In genomic region chr2:74374509-74375205, GRCh38 we compare ENCODE assay signal across 9 cellular contexts. TPM values are rescaled to one million over a fixed set of nuclear protein-coding genes. Genes with fewer than 3 reads are reported as not detected.
DNase-seq lines count a peak whose midpoint lies in the region; ATAC-seq and TF ChIP-seq lines count a peak whose summit lies in the region.
"Had no signal": no experiment of that assay in that cellular context is flagged by ENCODE, and none has a peak within 500 bp of the region (broad histone marks: within the 10 kb centered on the region; RNA-seq: fewer than 3 reads in every experiment).

No MANE protein-coding gene starts in this region.

- POLR2A ChIA-PET in AG04449 (lab: Yijun Ruan, JAX) = interaction anchor here (0.9 kb wide), 1 partner anchor 17 kb away, joined by 3 read pairs; no protein-coding TSS in a partner anchor

- ATAC-seq in HG03039 (IDR thresholded peaks at IDR 0.05; ENCODE audit: unreplicated experiment) = no peak

- TF ChIP-seq CTCF in AG04449 (IDR thresholded peaks at IDR 0.05; ENCODE audit: insufficient read depth, low read length, missing control alignments) = no peak
- no peak for TF ChIP-seq CTCF in choroid plexus epithelial cell (conservative IDR thresholded peaks at IDR 0.05; ENCODE audit: low read depth, low read length)
- TF ChIP-seq CTCF in thyroid gland (IDR thresholded peaks at IDR 0.05) = no peak

- H3K36me3 ChIP-seq in thyroid gland = peaks cover 23 to 28% of the 10 kb centered on the region in 2 donors

- no peaks in the 10 kb centered on the region for H3K27me3 ChIP-seq in thyroid gland

- H3K9me3 ChIP-seq in thyroid gland = no peaks in the 10 kb centered on the region

- H3K4me3 ChIP-seq in AG04449 (ENCODE audit: low read depth, low read length) (peak overlapping the region; percentile 23; the same call in 1 of the 2 replicates), choroid plexus epithelial cell (ENCODE audit: low read depth, low read length) (peak overlapping the region; percentile 39), thyroid gland (replicated peaks in 1 of 3) (no peak overlapping the region)
- H3K4me3 ChIP-seq: SK-N-MC had no signal

- H3K4me1 ChIP-seq in thyroid gland = peaks cover 1 to 20% of the 10 kb centered on the region in 2 donors

- no peak for TF ChIP-seq POLR2A in thyroid gland (IDR thresholded peaks at IDR 0.05)

- 33 to 54% methylated on average over 13 to 18 of the region's 19 CpGs for WGBS in thyroid gland, 2 donors

- H3K27ac ChIP-seq in thyroid gland = no peak overlapping the region
- H3K27ac ChIP-seq: SK-N-MC had no signal

- intact Hi-C loops in thyroid gland (cut with DNase I) = no loop called here

- CTCF ChIA-PET in AG04449 (lab: Yijun Ruan, JAX) = interaction anchor here (1.1 to 6.7 kb wide), 3 partner anchors 8 to 40 kb away, joined by 3 to 51 read pairs (median 27); no protein-coding TSS in a partner anchor

- no peak for DNase-seq in AG04449 (ENCODE audit: low read depth, low spot score)
- DNase-seq in NCI-H187 treated with DMSO at 0.1 percent for 48 hours (lab: John Stamatoyannopoulos, UW) = peak; percentile 40
- peak; percentile 73 for DNase-seq in choroid plexus epithelial cell (ENCODE audit: low read depth)
- peak; percentile 73 for DNase-seq in kidney tubule cell (ENCODE audit: low spot score)
- DNase-seq in thyroid gland = peak; percentile 71 to 82
- DNase-seq in activated CD4-positive, CD25-positive, alpha-beta regulatory T cell (lab: John Stamatoyannopoulos, UW) = no peak
- no peak for DNase-seq in NK-92 treated with Interleukin-12 subunit alpha and Interleukin-12 subunit beta, amount 100 ng/mL, for 24 hours (lab: John Stamatoyannopoulos, UW)

RNA-seq across cellular contexts. Expression of gene DCTN1, which starts 5.5 kb away (rescaled TPM):
- total RNA-seq in thyroid gland = 100 to 1,000 TPM in 3 of 4 donors, 10 to 100 TPM in 1; 82.6 to 124 (median 108) TPM

RNA-seq across cellular contexts. Expression of gene SLC4A5, which starts 31.4 kb away (rescaled TPM):
- total RNA-seq in thyroid gland = 10 to 100 TPM; 18.3 to 94.5 (median 59.8) TPM

RNA-seq across cellular contexts. Expression of gene C2orf81, which starts 46.8 kb away (rescaled TPM):
- 1 to 10 TPM; 2.3 to 3.4 (median 3.1) TPM for total RNA-seq in thyroid gland

RNA-seq across cellular contexts. Expression of gene WDR54, which starts 46.9 kb away (rescaled TPM):
- total RNA-seq in thyroid gland = 10 to 100 TPM in 3 of 4 donors, 1 to 10 TPM in 1; 6.5 to 19.3 (median 13.6) TPM

Comparison
In these comparisons a context has a peak if more than half of its experiments do, and no peak if none do; other contexts are left out.
1. DNase-seq: peak in NCI-H187 treated with DMSO at 0.1 percent for 48 hours (single experiment), choroid plexus epithelial cell (single experiment), kidney tubule cell (single experiment) and thyroid gland (2 of 2); none in AG04449 (single experiment), activated CD4-positive, CD25-positive, alpha-beta regulatory T cell (0 of 4) and NK-92 treated with Interleukin-12 subunit alpha and Interleukin-12 subunit beta, amount 100 ng/mL, for 24 hours (single experiment).
2. H3K4me3 ChIP-seq: peak in AG04449 (single experiment) and choroid plexus epithelial cell (single experiment); none in thyroid gland (0 of 3).